ENCODE assay signal across 20 cellular contexts in the genomic region with DNA sequence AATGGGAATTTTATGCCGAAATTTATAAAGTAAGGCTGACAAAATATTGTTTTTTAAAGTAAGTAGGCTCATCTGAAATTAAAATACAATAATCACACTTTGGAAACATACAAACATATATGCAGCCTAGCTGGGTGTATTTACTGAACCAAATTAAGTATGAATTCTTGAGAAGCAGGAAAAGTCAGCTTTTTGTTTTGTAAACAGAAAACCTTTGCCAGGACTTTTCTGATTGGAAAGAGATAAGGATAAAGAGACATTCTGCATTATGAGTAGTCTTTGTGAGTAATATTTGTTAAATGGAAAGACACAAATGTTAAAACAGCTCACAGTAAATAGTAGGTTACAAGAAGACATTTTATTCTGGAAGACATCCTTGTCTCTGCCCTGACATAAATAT.
DNase-seq lines count a peak whose midpoint lies in the region; ATAC-seq and TF ChIP-seq lines count a peak whose summit lies in the region.
"Had no signal": no experiment of that assay in that cellular context is flagged by ENCODE, and none has a peak within 500 bp of the region (broad histone marks: within the 10 kb centered on the region; RNA-seq: fewer than 3 reads in every experiment).

No MANE protein-coding gene starts in this region.

- no peak overlapping the region for H3K4me3 Mint-ChIP-seq in glutamatergic neuron (ENCODE audit: unreplicated experiment)
- H3K4me3 Mint-ChIP-seq: B cell; CD4-positive, CD25-positive, alpha-beta regulatory T cell; CD8-positive, alpha-beta T cell had no signal

- peak overlapping the region; percentile 31 for H2AFZ ChIP-seq in HCT116 (ENCODE audit: low read depth, low read length, poor library complexity, severe bottlenecking)

- intact Hi-C loops in HCT116 (cut with micrococcal nuclease), result no loop called here

- H3K27ac Mint-ChIP-seq in glutamatergic neuron (ENCODE audit: unreplicated experiment), result peak overlapping the region; percentile 91
- H3K27ac Mint-ChIP-seq: B cell; CD4-positive, CD25-positive, alpha-beta regulatory T cell; CD8-positive, alpha-beta T cell had no signal

- H3K27me3 ChIP-seq in HCT116 (ENCODE audit: insufficient read depth, low read length), result no peaks in the 10 kb centered on the region
- H3K27me3 ChIP-seq: BLaER1 had no signal

- POLR2A ChIA-PET in HCT116 (lab: Charles Lee), result no interaction called here

- H3K9me3 ChIP-seq in HCT116 (ENCODE audit: control insufficient read depth in 1 of 2, insufficient read depth in 1 of 2, low read depth in 1 of 2, low read length in 2 of 2), result 0 out of 4 replicates have a peak, but pooled peaks cover 0 to under 1% of the 10 kb centered on the region in 2 experiments
- H3K9me3 ChIP-seq: A549, HAP-1 had no signal

- H4K20me1 ChIP-seq in HCT116 (ENCODE audit: insufficient read depth), result no peaks in the 10 kb centered on the region
- H4K20me1 ChIP-seq: BLaER1 had no signal

- TF ChIP-seq POLR2A in HCT116 (IDR thresholded peaks at IDR 0.05; ENCODE audit: borderline replicate concordance, extremely low read depth, insufficient read depth, insufficient read length), result no peak

- no peak for DNase-seq in HCT116 (ENCODE audit: low read depth, low spot score)
- no peak for DNase-seq in glutamatergic neuron
- no peak for DNase-seq in SIG-M5 (lab: John Stamatoyannopoulos, UW)
- DNase-seq in stimulated activated CD4-positive, alpha-beta T cell treated with anti-CD3 and anti-CD28 coated beads, Interleukin-4, amount 100 ng/mL, for 4 hours, result no peak
- DNase-seq in AG20443 (ENCODE audit: low spot score), result no peak
- DNase-seq: 8988T; ACHN; Caco-2; CD4-positive, CD25-positive, alpha-beta regulatory T cell; CD8-positive, alpha-beta T cell; DMS153; DND-41; GDM1; GOT3 had no signal

- H3K4me3 ChIP-seq in HCT116 (replicated peaks in 1 of 2; ENCODE audit: low read depth in 1 of 2, low read length in 2 of 2), result no peak overlapping the region
- H3K4me3 ChIP-seq: A549, BLaER1, HAP-1 had no signal

- TF ChIP-seq RAD21 in HCT116 (IDR thresholded peaks at IDR 0.05; ENCODE audit: low read depth), result no peak

- H3K4me1 ChIP-seq in HCT116 (ENCODE audit: control insufficient read depth in 1 of 2, insufficient read depth in 2 of 2, low read length in 2 of 2), result no peaks in the 10 kb centered on the region
- H3K4me1 ChIP-seq: A549, BLaER1, Caco-2 had no signal

- H3K79me2 ChIP-seq in HCT116 (ENCODE audit: insufficient read depth, low read length), result no peaks in the 10 kb centered on the region

- H3K9me3 Mint-ChIP-seq in glutamatergic neuron (ENCODE audit: unreplicated experiment), result peaks cover 5% of the 10 kb centered on the region

- no peaks in the 10 kb centered on the region for H3K9me2 ChIP-seq in HCT116 (ENCODE audit: insufficient read depth)

- no peaks in the 10 kb centered on the region for H3K36me3 ChIP-seq in HCT116 (ENCODE audit: control insufficient read depth in 1 of 2, insufficient read depth in 2 of 2, low read length in 2 of 2)
- H3K36me3 ChIP-seq: BLaER1, HAP-1 had no signal

- H3K27ac ChIP-seq in 22Rv1 (peak overlapping the region; percentile 21; the same call in 1 of the 2 replicates), HCT116 (ENCODE audit: low read depth, low read length) (no peak overlapping the region)
- H3K27ac ChIP-seq: A549, BLaER1, C4-2B had no signal

- no peak overlapping the region for H3K9ac ChIP-seq in HCT116 (ENCODE audit: low read length)
- H3K9ac ChIP-seq: BLaER1 had no signal

- CTCF ChIA-PET in HCT116 (lab: Charles Lee), result no interaction called here

- H3K36me3 Mint-ChIP-seq in glutamatergic neuron (ENCODE audit: unreplicated experiment), result peaks cover 2% of the 10 kb centered on the region
- H3K36me3 Mint-ChIP-seq: CD4-positive, CD25-positive, alpha-beta regulatory T cell; CD8-positive, alpha-beta T cell had no signal

- peaks cover 18% of the 10 kb centered on the region for H3K4me1 Mint-ChIP-seq in glutamatergic neuron (ENCODE audit: low read depth, unreplicated experiment)
- H3K4me1 Mint-ChIP-seq: B cell; CD4-positive, CD25-positive, alpha-beta regulatory T cell had no signal

- peaks cover 5% of the 10 kb centered on the region for H3K27me3 Mint-ChIP-seq in glutamatergic neuron (ENCODE audit: unreplicated experiment)
- H3K27me3 Mint-ChIP-seq: B cell; CD4-positive, CD25-positive, alpha-beta regulatory T cell had no signal

- no TSS peak for BruUV-seq in HCT116 (replicated peaks; lab: Mats Ljungman, UMichigan)

- no peak overlapping the region for H3K4me2 ChIP-seq in HCT116 (ENCODE audit: low read length)
- H3K4me2 ChIP-seq: A549, BLaER1 had no signal

- ATAC-seq in HCT116, result no peak
- ATAC-seq: A549; CD8-positive, alpha-beta T cell had no signal

- no peak for TF ChIP-seq CTCF in 22Rv1 (IDR thresholded peaks at IDR 0.05)
- no peak for TF ChIP-seq CTCF in HCT116 (IDR thresholded peaks at IDR 0.05 in 2 of 3, conservative IDR thresholded peaks at IDR 0.05 in 1 of 3; ENCODE audit: borderline replicate concordance in 1 of 3, insufficient read depth in 1 of 3, low read depth in 2 of 3, low read length in 2 of 3)
- no peak for TF ChIP-seq CTCF in glutamatergic neuron (IDR thresholded peaks at IDR 0.05; ENCODE audit: partially characterized antibody, unreplicated experiment)

- RAD21 ChIA-PET in HCT116 (lab: Charles Lee; ENCODE audit: low non-redundant PET in 1 of 2, low total read pairs in 2 of 2, uncharacterized antibody in 2 of 2, unreplicated experiment in 2 of 2), result no interaction called here

TF ChIP-seq in HCT116, 20 proteins besides CTCF, POLR2A, EP300 and RAD21:
- TF ChIP-seq, protein P1, sequence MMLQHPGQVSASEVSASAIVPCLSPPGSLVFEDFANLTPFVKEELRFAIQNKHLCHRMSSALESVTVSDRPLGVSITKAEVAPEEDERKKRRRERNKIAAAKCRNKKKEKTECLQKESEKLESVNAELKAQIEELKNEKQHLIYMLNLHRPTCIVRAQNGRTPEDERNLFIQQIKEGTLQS (IDR thresholded peaks at IDR 0.05), result no peak
- TF ChIP-seq ZFX (IDR thresholded peaks at IDR 0.05) (no peak), SIN3A (IDR thresholded peaks at IDR 0.05; ENCODE audit: low read depth) (no peak), CBX3 (IDR thresholded peaks at IDR 0.05; ENCODE audit: low read depth) (no peak), CEBPB (IDR thresholded peaks at IDR 0.05; ENCODE audit: low read depth) (no peak), YY1 (IDR thresholded peaks at IDR 0.05; ENCODE audit: extremely low read depth, insufficient replicate concordance, low read depth, low read length) (no peak), ELF1 (IDR thresholded peaks at IDR 0.05; ENCODE audit: borderline replicate concordance, low read depth) (no peak), EZH2 (IDR thresholded peaks at IDR 0.05) (no peak), POLR2AphosphoS5 (IDR thresholded peaks at IDR 0.05; ENCODE audit: low read depth, low read length) (no peak), EZH2phosphoT487 (IDR thresholded peaks at IDR 0.05; ENCODE audit: borderline replicate concordance) (no peak), ZNF274 (IDR thresholded peaks at IDR 0.05; ENCODE audit: low read depth, low read length) (no peak), FOSL1 (IDR thresholded peaks at IDR 0.05; ENCODE audit: low read depth) (no peak), SRF (IDR thresholded peaks at IDR 0.05; ENCODE audit: low read depth) (no peak)
- TF ChIP-seq, protein P2, sequence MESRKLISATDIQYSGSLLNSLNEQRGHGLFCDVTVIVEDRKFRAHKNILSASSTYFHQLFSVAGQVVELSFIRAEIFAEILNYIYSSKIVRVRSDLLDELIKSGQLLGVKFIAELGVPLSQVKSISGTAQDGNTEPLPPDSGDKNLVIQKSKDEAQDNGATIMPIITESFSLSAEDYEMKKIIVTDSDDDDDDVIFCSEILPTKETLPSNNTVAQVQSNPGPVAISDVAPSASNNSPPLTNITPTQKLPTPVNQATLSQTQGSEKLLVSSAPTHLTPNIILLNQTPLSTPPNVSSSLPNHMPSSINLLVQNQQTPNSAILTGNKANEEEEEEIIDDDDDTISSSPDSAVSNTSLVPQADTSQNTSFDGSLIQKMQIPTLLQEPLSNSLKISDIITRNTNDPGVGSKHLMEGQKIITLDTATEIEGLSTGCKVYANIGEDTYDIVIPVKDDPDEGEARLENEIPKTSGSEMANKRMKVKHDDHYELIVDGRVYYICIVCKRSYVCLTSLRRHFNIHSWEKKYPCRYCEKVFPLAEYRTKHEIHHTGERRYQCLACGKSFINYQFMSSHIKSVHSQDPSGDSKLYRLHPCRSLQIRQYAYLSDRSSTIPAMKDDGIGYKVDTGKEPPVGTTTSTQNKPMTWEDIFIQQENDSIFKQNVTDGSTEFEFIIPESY (IDR thresholded peaks at IDR 0.05; ENCODE audit: extremely low read depth, insufficient replicate concordance, low read length), result no peak
- TF ChIP-seq, protein P3, sequence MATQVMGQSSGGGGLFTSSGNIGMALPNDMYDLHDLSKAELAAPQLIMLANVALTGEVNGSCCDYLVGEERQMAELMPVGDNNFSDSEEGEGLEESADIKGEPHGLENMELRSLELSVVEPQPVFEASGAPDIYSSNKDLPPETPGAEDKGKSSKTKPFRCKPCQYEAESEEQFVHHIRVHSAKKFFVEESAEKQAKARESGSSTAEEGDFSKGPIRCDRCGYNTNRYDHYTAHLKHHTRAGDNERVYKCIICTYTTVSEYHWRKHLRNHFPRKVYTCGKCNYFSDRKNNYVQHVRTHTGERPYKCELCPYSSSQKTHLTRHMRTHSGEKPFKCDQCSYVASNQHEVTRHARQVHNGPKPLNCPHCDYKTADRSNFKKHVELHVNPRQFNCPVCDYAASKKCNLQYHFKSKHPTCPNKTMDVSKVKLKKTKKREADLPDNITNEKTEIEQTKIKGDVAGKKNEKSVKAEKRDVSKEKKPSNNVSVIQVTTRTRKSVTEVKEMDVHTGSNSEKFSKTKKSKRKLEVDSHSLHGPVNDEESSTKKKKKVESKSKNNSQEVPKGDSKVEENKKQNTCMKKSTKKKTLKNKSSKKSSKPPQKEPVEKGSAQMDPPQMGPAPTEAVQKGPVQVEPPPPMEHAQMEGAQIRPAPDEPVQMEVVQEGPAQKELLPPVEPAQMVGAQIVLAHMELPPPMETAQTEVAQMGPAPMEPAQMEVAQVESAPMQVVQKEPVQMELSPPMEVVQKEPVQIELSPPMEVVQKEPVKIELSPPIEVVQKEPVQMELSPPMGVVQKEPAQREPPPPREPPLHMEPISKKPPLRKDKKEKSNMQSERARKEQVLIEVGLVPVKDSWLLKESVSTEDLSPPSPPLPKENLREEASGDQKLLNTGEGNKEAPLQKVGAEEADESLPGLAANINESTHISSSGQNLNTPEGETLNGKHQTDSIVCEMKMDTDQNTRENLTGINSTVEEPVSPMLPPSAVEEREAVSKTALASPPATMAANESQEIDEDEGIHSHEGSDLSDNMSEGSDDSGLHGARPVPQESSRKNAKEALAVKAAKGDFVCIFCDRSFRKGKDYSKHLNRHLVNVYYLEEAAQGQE (IDR thresholded peaks at IDR 0.05; ENCODE audit: low read depth), result no peak
TF ChIP-seq in HCT116: peak in this region for 0.
